In genomic region chr18:53850918-53851317, GRCh38 we compare ENCODE assay signal across 21 cellular contexts.
DNase-seq lines count a peak whose midpoint lies in the region; ATAC-seq, FAIRE-seq and TF ChIP-seq lines count a peak whose summit lies in the region.
"Had no signal": no experiment of that assay in that cellular context is flagged by ENCODE, and none has a peak within 500 bp of the region (broad histone marks: within the 10 kb centered on the region; RNA-seq: fewer than 3 reads in every experiment).

No MANE protein-coding gene starts in this region.

- no peak overlapping the region for H3K4me3 ChIP-seq in GM23338
- no peak overlapping the region for H3K4me3 ChIP-seq in upper lobe of right lung
- no peak overlapping the region for H3K4me3 ChIP-seq in esophagus muscularis mucosa

- 0 out of 2 replicates have a peak, but pooled peaks cover 7% of the 10 kb centered on the region for H3K9me2 ChIP-seq in GM23338 (ENCODE audit: insufficient read depth)

- H3F3A ChIP-seq in GM23338 (replicated peaks; ENCODE audit: low read depth) = no peaks in the 10 kb centered on the region

- no peak for TF ChIP-seq EP300 in esophagus muscularis mucosa (IDR thresholded peaks at IDR 0.05)

- H3K36me3 Mint-ChIP-seq in GM23338 (ENCODE audit: low read depth) = peaks cover 7% of the 10 kb centered on the region; the same call in 2 of the 3 replicates
- H3K36me3 Mint-ChIP-seq: IgD-negative memory B cell had no signal

- intact Hi-C loops in upper lobe of right lung (cut with DNase I) (no loop called here), esophagus muscularis mucosa (cut with DNase I) (no loop called here)

- no peak for TF ChIP-seq POLR2A in esophagus muscularis mucosa (IDR thresholded peaks at IDR 0.05; ENCODE audit: low read depth)

- H3K36me3 ChIP-seq in GM23338 (ENCODE audit: insufficient read depth) = no peaks in the 10 kb centered on the region
- no peaks in the 10 kb centered on the region for H3K36me3 ChIP-seq in upper lobe of right lung
- no peaks in the 10 kb centered on the region for H3K36me3 ChIP-seq in esophagus muscularis mucosa

- H3K4me1 ChIP-seq in GM23338 (ENCODE audit: insufficient read depth) = peaks cover 23% of the 10 kb centered on the region
- H3K4me1 ChIP-seq in upper lobe of right lung = no peaks in the 10 kb centered on the region
- no peaks in the 10 kb centered on the region for H3K4me1 ChIP-seq in esophagus muscularis mucosa
- H3K4me1 ChIP-seq: Caco-2 had no signal

- no peak overlapping the region for H3K4me3 Mint-ChIP-seq in GM23338
- H3K4me3 Mint-ChIP-seq: IgD-negative memory B cell had no signal

- ATAC-seq in GM23338 = peak; percentile 92
- ATAC-seq in upper lobe of right lung = no peak
- ATAC-seq: SK-N-SH treated with all-trans-retinoic acid at 6 μM for 48 hours had no signal

- H3K9me3 Mint-ChIP-seq in GM23338 = peaks cover 12% of the 10 kb centered on the region; the same call in 2 of the 3 replicates

- no peak overlapping the region for H3K27ac Mint-ChIP-seq in GM23338
- H3K27ac Mint-ChIP-seq: IgD-negative memory B cell had no signal

- H3K4me2 ChIP-seq in GM23338 = peak overlapping the region; percentile 15; the same call in 1 of the 2 replicates

- H4K20me1 ChIP-seq in GM23338 (replicated peaks; ENCODE audit: insufficient read depth) = no peaks in the 10 kb centered on the region

- no peaks in the 10 kb centered on the region for H3K79me2 ChIP-seq in GM23338 (replicated peaks; ENCODE audit: insufficient read depth)

- FAIRE-seq in urothelium cell line (lab: Jason Lieb, UNC) = no peak

- H3K27ac ChIP-seq in GM23338 (ENCODE audit: low read depth) (no peak overlapping the region), upper lobe of right lung (no peak overlapping the region), esophagus muscularis mucosa (replicated peaks in 1 of 4) (no peak overlapping the region)

- peak; percentile 51 for DNase-seq in GM23338 (ENCODE audit: low spot score)
- DNase-seq in NCI-H1417 treated with DMSO at 0.1 percent for 48 hours (lab: John Stamatoyannopoulos, UW) = peak; percentile 75
- peak; percentile 56 for DNase-seq in NCI-H748 (lab: John Stamatoyannopoulos, UW; ENCODE audit: unreplicated experiment)
- peak; percentile 17 for DNase-seq in iPS-NIHi11 (ENCODE audit: low spot score)
- no peak for DNase-seq in upper lobe of right lung
- DNase-seq in urothelium cell line (ENCODE audit: low spot score) = no peak
- no peak for DNase-seq in esophagus muscularis mucosa (ENCODE audit: extremely low spot score)
- DNase-seq in activated naive CD4-positive, alpha-beta T cell treated with anti-CD3 and anti-CD28 coated beads, Interleukin-2, amount 50 U/mL, for 16 hours = no peak
- DNase-seq: ACHN, Caco-2, EL, HCEC 1CT, Kasumi-1, MM.1S, NCI-H1436 treated with DMSO at 0.1 percent for 48 hours, NCI-H2081 treated with DMSO at 0.1 percent for 48 hours, NCI-H345, SHP77, T-helper 1 cell had no signal

- H3K9me3 ChIP-seq in upper lobe of right lung (no peaks in the 10 kb centered on the region), esophagus muscularis mucosa (no peaks in the 10 kb centered on the region)
- H3K9me3 ChIP-seq: Caco-2 had no signal

- peaks cover 26% of the 10 kb centered on the region for H3K4me1 Mint-ChIP-seq in GM23338
- H3K4me1 Mint-ChIP-seq: IgD-negative memory B cell had no signal

- no peaks in the 10 kb centered on the region for H3K27me3 Mint-ChIP-seq in GM23338 (ENCODE audit: insufficient read depth, low read depth, poor library complexity)
- H3K27me3 Mint-ChIP-seq: IgD-negative memory B cell had no signal

- no peak overlapping the region for H2AFZ ChIP-seq in GM23338

- no peaks in the 10 kb centered on the region for H3K27me3 ChIP-seq in GM23338 (ENCODE audit: insufficient read depth)
- H3K27me3 ChIP-seq in upper lobe of right lung = no peaks in the 10 kb centered on the region
- no peaks in the 10 kb centered on the region for H3K27me3 ChIP-seq in esophagus muscularis mucosa

- TF ChIP-seq CTCF in GM23338 (conservative IDR thresholded peaks at IDR 0.05; ENCODE audit: low read depth in 2 of 2) (no peak), upper lobe of right lung (IDR thresholded peaks at IDR 0.05) (no peak), esophagus muscularis mucosa (IDR thresholded peaks at IDR 0.05) (no peak)

TF ChIP-seq in GM23338, 12 proteins besides CTCF, POLR2A, EP300 and RAD21:
- TF ChIP-seq NANOG (IDR thresholded peaks at IDR 0.05; ENCODE audit: borderline replicate concordance) = peak; percentile 85
- TF ChIP-seq POLR2AphosphoS5 (IDR thresholded peaks at IDR 0.05; ENCODE audit: low read depth) = no peak

Comparison
In these comparisons a context has a peak if more than half of its experiments do, and no peak if none do; other contexts are left out.
1. DNase-seq: peak in GM23338 (single experiment), NCI-H1417 treated with DMSO at 0.1 percent for 48 hours (single experiment), NCI-H748 (single experiment) and iPS-NIHi11 (single experiment); none in upper lobe of right lung (single experiment), urothelium cell line (single experiment), esophagus muscularis mucosa (single experiment) and activated naive CD4-positive, alpha-beta T cell treated with anti-CD3 and anti-CD28 coated beads, Interleukin-2, amount 50 U/mL, for 16 hours (single experiment).